27 cellular contexts compared by ENCODE assay signal in the genomic region with DNA sequence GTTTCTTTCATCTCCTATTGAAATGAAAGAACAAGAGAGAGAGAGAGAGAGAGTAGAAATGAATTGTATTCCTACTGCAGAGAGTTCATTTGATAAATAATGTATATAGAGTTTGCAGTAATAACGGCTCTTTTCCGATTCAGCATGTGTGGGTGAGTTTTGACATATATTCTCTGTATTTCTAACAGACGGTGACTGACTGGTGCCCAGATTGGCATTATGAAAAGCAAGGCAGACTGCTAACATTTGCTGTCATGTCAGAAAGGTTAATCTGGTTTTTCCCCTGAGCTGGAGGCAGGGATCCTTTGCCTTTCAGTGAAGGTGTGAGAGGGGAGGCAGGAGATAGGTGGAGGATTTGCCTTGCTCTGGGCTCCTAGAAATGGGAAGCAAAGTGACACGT.
"Had no signal": no experiment of that assay in that cellular context is flagged by ENCODE, and none has a peak within 500 bp of the region (broad histone marks: within the 10 kb centered on the region; RNA-seq: fewer than 3 reads in every experiment).

No MANE protein-coding gene starts in this region.

- H3K27me3 ChIP-seq: right lobe of liver, sigmoid colon, stomach, thyroid gland, tibial nerve, upper lobe of left lung, vagina had no signal

- H3K27ac Mint-ChIP-seq: naive thymus-derived CD8-positive, alpha-beta T cell; natural killer cell treated with Interleukin-12 subunit alpha and Interleukin-12 subunit beta and Interleukin-15 and Interleukin-18, amount 100 ng/mL, for 72 hours; nephron progenitor cell; stimulated activated effector memory CD8-positive, alpha-beta T cell treated with anti-CD3 and anti-CD28 coated beads, Interleukin-12 subunit alpha, Interleukin-12 subunit beta, amount 100 ng/mL, for 72 hours; stimulated activated naive B cell treated with anti-CD40 and anti-IgM and Interleukin-4, amounts not matched to agents 10 μg/mL and 1 μg/mL and 100 μg/mL, for 72 hours; stimulated activated naive CD8-positive, alpha-beta T cell treated with anti-CD3 and anti-CD28 coated beads, Interleukin-15, Interleukin-2, amounts not matched to agents 100 ng/mL and 50 ng/mL, for 24 hours had no signal

- H3K4me3 ChIP-seq: pancreas, prostate gland, right lobe of liver, sigmoid colon, stomach, thoracic aorta, thyroid gland, tibial nerve, upper lobe of left lung, vagina had no signal

- H3K4me1 Mint-ChIP-seq: naive B cell; naive thymus-derived CD8-positive, alpha-beta T cell; nephron progenitor cell; stimulated activated effector memory CD8-positive, alpha-beta T cell treated with anti-CD3 and anti-CD28 coated beads, Interleukin-12 subunit alpha, Interleukin-12 subunit beta, amount 100 ng/mL, for 72 hours; stimulated activated naive B cell treated with anti-CD40 and anti-IgM and Interleukin-4, amounts not matched to agents 10 μg/mL and 1 μg/mL and 100 μg/mL, for 72 hours had no signal

- ATAC-seq: naive thymus-derived CD8-positive, alpha-beta T cell; natural killer cell treated with Interleukin-12 subunit alpha and Interleukin-12 subunit beta and Interleukin-15 and Interleukin-18, amount 100 ng/mL, for 72 hours; pancreas; right cardiac atrium; right lobe of liver; stimulated activated effector memory CD8-positive, alpha-beta T cell treated with anti-CD3 and anti-CD28 coated beads, Interleukin-12 subunit alpha, Interleukin-12 subunit beta, amount 100 ng/mL, for 72 hours; stimulated activated naive B cell treated with anti-CD40 and anti-IgM and Interleukin-4, amounts not matched to agents 10 μg/mL and 1 μg/mL and 100 μg/mL, for 72 hours had no signal

- H3K9me3 ChIP-seq: neutrophil, pancreas, prostate gland, right lobe of liver, sigmoid colon, stomach, thoracic aorta, thyroid gland, tibial nerve, upper lobe of left lung, vagina had no signal

- DNase-seq: naive B cell; naive thymus-derived CD8-positive, alpha-beta T cell; nephron progenitor cell; nucleus accumbens; pancreas; right cardiac atrium; right lobe of liver; sigmoid colon; small intestine; stimulated activated CD4-positive, alpha-beta T cell treated with anti-CD3 and anti-CD28 coated beads, Interleukin-15, amount 100 ng/mL, for 24 hours; stimulated activated CD4-positive, alpha-beta T cell treated with anti-CD3 and anti-CD28 coated beads, Interleukin-2, amount 100 ng/mL, for 24 hours; stimulated activated CD4-positive, alpha-beta T cell treated with anti-CD3 and anti-CD28 coated beads, Interleukin-2, amount 100 ng/mL, for 48 hours; stimulated activated CD4-positive, alpha-beta T cell treated with anti-CD3 and anti-CD28 coated beads, Interleukin-4, amount 100 ng/mL, for 24 hours; stimulated activated naive B cell treated with anti-CD40 and anti-IgM and Interleukin-4, amounts not matched to agents 10 μg/mL and 1 μg/mL and 100 μg/mL, for 72 hours; stimulated activated naive CD4-positive, alpha-beta T cell treated with Interleukin-2 at 50 U/mL for 16 hours; stomach; thyroid gland; trophoblast cell; upper lobe of left lung had no signal

- H3K4me3 Mint-ChIP-seq: naive B cell; naive thymus-derived CD8-positive, alpha-beta T cell; natural killer cell treated with Interleukin-12 subunit alpha and Interleukin-12 subunit beta and Interleukin-15 and Interleukin-18, amount 100 ng/mL, for 72 hours; nephron progenitor cell; stimulated activated effector memory CD8-positive, alpha-beta T cell treated with anti-CD3 and anti-CD28 coated beads, Interleukin-12 subunit alpha, Interleukin-12 subunit beta, amount 100 ng/mL, for 72 hours; stimulated activated naive B cell treated with anti-CD40 and anti-IgM and Interleukin-4, amounts not matched to agents 10 μg/mL and 1 μg/mL and 100 μg/mL, for 72 hours; stimulated activated naive CD8-positive, alpha-beta T cell treated with anti-CD3 and anti-CD28 coated beads, Interleukin-15, Interleukin-2, amounts not matched to agents 100 ng/mL and 50 ng/mL, for 24 hours had no signal

- H3K36me3 ChIP-seq: neutrophil, pancreas, prostate gland, right lobe of liver, sigmoid colon, stomach, thoracic aorta, thyroid gland, tibial nerve, upper lobe of left lung, vagina had no signal

- H3K36me3 Mint-ChIP-seq: naive B cell; naive thymus-derived CD8-positive, alpha-beta T cell; natural killer cell treated with Interleukin-12 subunit alpha and Interleukin-12 subunit beta and Interleukin-15 and Interleukin-18, amount 100 ng/mL, for 72 hours; stimulated activated effector memory CD8-positive, alpha-beta T cell treated with anti-CD3 and anti-CD28 coated beads, Interleukin-12 subunit alpha, Interleukin-12 subunit beta, amount 100 ng/mL, for 72 hours; stimulated activated naive B cell treated with anti-CD40 and anti-IgM and Interleukin-4, amounts not matched to agents 10 μg/mL and 1 μg/mL and 100 μg/mL, for 72 hours had no signal

- H3K9me3 Mint-ChIP-seq: nephron progenitor cell; stimulated activated effector memory CD8-positive, alpha-beta T cell treated with anti-CD3 and anti-CD28 coated beads, Interleukin-12 subunit alpha, Interleukin-12 subunit beta, amount 100 ng/mL, for 72 hours; stimulated activated naive B cell treated with anti-CD40 and anti-IgM and Interleukin-4, amounts not matched to agents 10 μg/mL and 1 μg/mL and 100 μg/mL, for 72 hours; stimulated activated naive CD8-positive, alpha-beta T cell treated with anti-CD3 and anti-CD28 coated beads, Interleukin-15, Interleukin-2, amounts not matched to agents 100 ng/mL and 50 ng/mL, for 24 hours had no signal

- H3K27ac ChIP-seq: neutrophil, pancreas, prostate gland, right lobe of liver, sigmoid colon, stomach, thoracic aorta, thyroid gland, tibial nerve, upper lobe of left lung, vagina had no signal

- H3K4me1 ChIP-seq: pancreas, prostate gland, right lobe of liver, sigmoid colon, stomach, thyroid gland, tibial nerve, upper lobe of left lung, vagina had no signal
